Comparison of ENCODE assay signal across 11 cellular contexts in the genomic region with DNA sequence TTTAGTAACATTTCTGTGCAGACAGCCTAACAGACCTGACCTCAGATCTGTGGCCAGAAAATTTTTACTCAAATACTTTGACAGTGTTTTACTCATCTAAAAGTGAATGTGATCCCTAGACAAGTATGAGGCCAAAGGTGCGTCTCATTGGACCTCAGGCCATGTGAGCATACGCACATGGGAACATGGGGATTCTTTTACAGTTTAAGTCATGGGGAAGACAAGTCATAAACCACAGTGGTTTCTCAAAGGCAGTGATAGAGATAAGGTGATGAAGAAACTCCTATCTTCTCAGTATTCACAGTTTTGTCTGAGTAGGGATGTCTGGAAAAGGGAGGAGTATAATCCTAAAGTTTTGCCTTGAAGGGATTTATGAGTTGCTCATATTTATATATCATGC.
DNase-seq lines count a peak whose midpoint lies in the region; ATAC-seq and TF ChIP-seq lines count a peak whose summit lies in the region.
"Had no signal": no experiment of that assay in that cellular context is flagged by ENCODE, and none has a peak within 500 bp of the region (broad histone marks: within the 10 kb centered on the region; RNA-seq: fewer than 3 reads in every experiment).

No MANE protein-coding gene starts in this region.

- peak; percentile 40 for ATAC-seq in HG02884 (IDR thresholded peaks at IDR 0.05; ENCODE audit: unreplicated experiment)
- ATAC-seq in GM21447 (IDR thresholded peaks at IDR 0.05; ENCODE audit: unreplicated experiment), result no peak

- H3K4me3 ChIP-seq in brain microvascular endothelial cell (ENCODE audit: low read depth, low read length) (no peak overlapping the region), osteoblast (ENCODE audit: insufficient read depth, low read length) (no peak overlapping the region)

- H3K4me1 ChIP-seq in osteoblast (ENCODE audit: insufficient read depth, low read length), result peaks cover 66% of the 10 kb centered on the region

- CTCF ChIA-PET in activated CD4-positive, alpha-beta memory T cell treated with anti-CD3 and anti-CD28 coated beads for 36 hours (lab: Charles Lee), result interaction anchor here (0.5 kb wide), 1 partner anchor 378 kb away, joined by 3 read pairs; no protein-coding TSS in a partner anchor
- CTCF ChIA-PET in activated CD4-positive, alpha-beta memory T cell treated with anti-CD3 and anti-CD28 coated beads, Interleukin-2, amount 10 ng/mL, durations not matched to agents 7 days and 5 days (lab: Charles Lee), result no interaction called here

- no peak overlapping the region for H3K4me2 ChIP-seq in osteoblast (ENCODE audit: insufficient read depth, low read length)

- no peak overlapping the region for H3K4me3 Mint-ChIP-seq in activated CD4-positive, alpha-beta memory T cell treated with anti-CD3 and anti-CD28 coated beads for 36 hours
- no peak overlapping the region for H3K4me3 Mint-ChIP-seq in activated CD4-positive, alpha-beta memory T cell treated with anti-CD3 and anti-CD28 coated beads, Interleukin-2, amount 10 ng/mL, durations not matched to agents 7 days and 5 days
- H3K4me3 Mint-ChIP-seq: activated naive CD8-positive, alpha-beta T cell; naive B cell had no signal

- H3K27ac ChIP-seq in brain microvascular endothelial cell (peak overlapping the region; percentile 62), osteoblast (ENCODE audit: low read depth, low read length) (peak overlapping the region; percentile 78)

- no peak overlapping the region for H2AFZ ChIP-seq in osteoblast (ENCODE audit: low read length)

- in situ Hi-C loops in brain microvascular endothelial cell (cut with HindIII; ENCODE audit: low pct_ligation_motif_present, low sequenced_read_pairs), result no loop called here

- H3K9me3 ChIP-seq in osteoblast (ENCODE audit: low read depth, low read length), result no peaks in the 10 kb centered on the region

- H3K79me2 ChIP-seq in osteoblast (ENCODE audit: insufficient read depth, low read length), result peaks cover 90% of the 10 kb centered on the region

- peaks cover 4% of the 10 kb centered on the region for H3K36me3 Mint-ChIP-seq in activated CD4-positive, alpha-beta memory T cell treated with anti-CD3 and anti-CD28 coated beads for 36 hours
- H3K36me3 Mint-ChIP-seq in activated CD4-positive, alpha-beta memory T cell treated with anti-CD3 and anti-CD28 coated beads, Interleukin-2, amount 10 ng/mL, durations not matched to agents 7 days and 5 days (ENCODE audit: low read depth), result peaks cover 2% of the 10 kb centered on the region

- peaks cover 20% of the 10 kb centered on the region for H3K4me1 Mint-ChIP-seq in activated CD4-positive, alpha-beta memory T cell treated with anti-CD3 and anti-CD28 coated beads for 36 hours (ENCODE audit: low read depth)
- H3K4me1 Mint-ChIP-seq in activated CD4-positive, alpha-beta memory T cell treated with anti-CD3 and anti-CD28 coated beads, Interleukin-2, amount 10 ng/mL, durations not matched to agents 7 days and 5 days, result peaks cover 11% of the 10 kb centered on the region
- H3K4me1 Mint-ChIP-seq: naive B cell had no signal

- peak; percentile 34 for DNase-seq in activated CD4-positive, alpha-beta memory T cell treated with anti-CD3 and anti-CD28 coated beads for 36 hours
- DNase-seq in activated CD4-positive, alpha-beta memory T cell treated with anti-CD3 and anti-CD28 coated beads, Interleukin-2, amount 10 ng/mL, durations not matched to agents 7 days and 5 days, result no peak
- DNase-seq in brain microvascular endothelial cell (peak; percentile 81), osteoblast (ENCODE audit: insufficient read length, low spot score, missing footprints) (no peak), NCI-H510A treated with DMSO at 0.1 percent for 48 hours (lab: John Stamatoyannopoulos, UW) (no peak), NCI-H128 (lab: John Stamatoyannopoulos, UW; ENCODE audit: unreplicated experiment) (no peak)
- DNase-seq: naive B cell, NCI-H187 treated with DMSO at 0.1 percent for 48 hours had no signal

- H3K27ac Mint-ChIP-seq in activated CD4-positive, alpha-beta memory T cell treated with anti-CD3 and anti-CD28 coated beads for 36 hours, result no peak overlapping the region
- H3K27ac Mint-ChIP-seq in activated CD4-positive, alpha-beta memory T cell treated with anti-CD3 and anti-CD28 coated beads, Interleukin-2, amount 10 ng/mL, durations not matched to agents 7 days and 5 days, result no peak overlapping the region
- H3K27ac Mint-ChIP-seq: activated naive CD8-positive, alpha-beta T cell; naive B cell had no signal

- peaks cover 11% of the 10 kb centered on the region for H3K36me3 ChIP-seq in brain microvascular endothelial cell (replicated peaks)
- H3K36me3 ChIP-seq in osteoblast (ENCODE audit: insufficient read depth, low read length), result peaks cover 4% of the 10 kb centered on the region

- H3K27me3 Mint-ChIP-seq in activated CD4-positive, alpha-beta memory T cell treated with anti-CD3 and anti-CD28 coated beads for 36 hours, result no peaks in the 10 kb centered on the region
- no peaks in the 10 kb centered on the region for H3K27me3 Mint-ChIP-seq in activated CD4-positive, alpha-beta memory T cell treated with anti-CD3 and anti-CD28 coated beads, Interleukin-2, amount 10 ng/mL, durations not matched to agents 7 days and 5 days
- H3K27me3 Mint-ChIP-seq: activated naive CD8-positive, alpha-beta T cell; naive B cell had no signal

- H3K9me3 Mint-ChIP-seq in activated CD4-positive, alpha-beta memory T cell treated with anti-CD3 and anti-CD28 coated beads for 36 hours, result no peaks in the 10 kb centered on the region
- no peaks in the 10 kb centered on the region for H3K9me3 Mint-ChIP-seq in activated CD4-positive, alpha-beta memory T cell treated with anti-CD3 and anti-CD28 coated beads, Interleukin-2, amount 10 ng/mL, durations not matched to agents 7 days and 5 days
- H3K9me3 Mint-ChIP-seq: naive B cell had no signal

- TF ChIP-seq CTCF in brain microvascular endothelial cell (IDR thresholded peaks at IDR 0.05; ENCODE audit: low read depth, low read length, missing control alignments) (no peak), osteoblast (IDR thresholded peaks at IDR 0.05; ENCODE audit: extremely low read depth, low read depth, low read length) (no peak)

- POLR2A ChIA-PET in activated CD4-positive, alpha-beta memory T cell treated with anti-CD3 and anti-CD28 coated beads for 36 hours (lab: Charles Lee), result no interaction called here
- POLR2A ChIA-PET in activated CD4-positive, alpha-beta memory T cell treated with anti-CD3 and anti-CD28 coated beads, Interleukin-2, amount 10 ng/mL, durations not matched to agents 7 days and 5 days (lab: Charles Lee), result no interaction called here

- intact Hi-C loops in activated CD4-positive, alpha-beta memory T cell treated with anti-CD3 and anti-CD28 coated beads for 36 hours (cut with micrococcal nuclease), result loop anchor here (1.0 to 5.0 kb wide), 2 partner anchors 81 to 106 kb away; no protein-coding TSS in a partner anchor

- peaks cover 38% of the 10 kb centered on the region for H4K20me1 ChIP-seq in osteoblast (ENCODE audit: insufficient read depth, low read length)

- H3K27me3 ChIP-seq in brain microvascular endothelial cell (replicated peaks) (no peaks in the 10 kb centered on the region), osteoblast (ENCODE audit: insufficient read depth, low read length) (no peaks in the 10 kb centered on the region)

Comparison
In these comparisons a context has a peak if more than half of its experiments do, and no peak if none do; other contexts are left out.
1. DNase-seq: peak in activated CD4-positive, alpha-beta memory T cell treated with anti-CD3 and anti-CD28 coated beads for 36 hours (single experiment) and brain microvascular endothelial cell (single experiment); none in activated CD4-positive, alpha-beta memory T cell treated with anti-CD3 and anti-CD28 coated beads, Interleukin-2, amount 10 ng/mL, durations not matched to agents 7 days and 5 days (single experiment), osteoblast (single experiment), NCI-H510A treated with DMSO at 0.1 percent for 48 hours (single experiment) and NCI-H128 (single experiment).